In the genomic region with DNA sequence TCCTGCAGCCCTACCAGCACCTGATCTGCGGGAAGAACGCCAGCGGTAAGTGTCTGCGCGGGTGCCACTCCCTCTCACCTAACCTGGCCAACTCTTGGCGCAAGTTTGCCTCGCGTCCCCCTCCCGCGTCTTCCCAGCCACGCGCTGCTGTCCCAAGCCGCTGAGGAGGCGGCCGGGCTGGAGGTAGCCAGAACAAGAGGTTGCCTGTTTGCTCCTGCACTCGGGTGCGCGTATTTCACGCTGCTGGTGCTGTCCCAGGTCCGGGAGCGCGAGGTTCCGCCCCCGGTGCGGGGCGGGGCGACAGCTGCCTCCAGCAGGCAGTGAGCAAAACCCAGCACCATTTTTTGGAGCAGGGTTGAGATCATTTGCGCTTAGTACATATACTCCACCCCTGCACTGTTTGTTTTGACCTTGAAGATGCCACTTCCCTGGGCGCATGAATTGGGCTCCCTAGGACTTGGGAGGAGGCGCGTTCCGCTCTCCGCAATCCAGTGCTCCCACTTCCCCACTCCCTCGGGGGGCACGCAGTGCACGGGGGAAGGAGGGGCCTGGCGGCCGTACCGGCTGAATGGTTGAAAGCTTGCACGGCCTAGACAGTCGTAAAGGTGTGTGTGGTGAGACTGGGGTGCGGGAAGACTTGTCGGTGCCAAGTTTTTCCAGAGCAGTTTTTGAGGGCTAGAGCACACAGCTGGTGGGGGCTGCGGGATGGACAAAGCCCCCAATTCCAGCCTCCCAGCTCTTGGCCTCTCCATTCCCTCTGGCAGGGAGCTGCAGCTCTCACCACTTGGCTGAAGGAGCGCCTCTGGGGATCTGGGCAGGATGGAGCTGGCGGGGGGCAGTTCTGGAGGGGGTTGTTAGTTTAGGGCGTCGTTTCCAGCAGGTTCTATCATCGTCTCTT, we compare ENCODE assay signal across 8 cellular contexts.
DNase-seq lines count a peak whose midpoint lies in the region; ATAC-seq and TF ChIP-seq lines count a peak whose summit lies in the region.

No MANE protein-coding gene starts in this region.

- peaks cover 12% of the 10 kb centered on the region for H3K4me1 ChIP-seq in muscle layer of colon (ENCODE audit: insufficient read depth, low read length)

- in situ Hi-C loops in KBM-7 (cut with MboI; ENCODE audit: low pct_unique_long_range_greater_than_20kb, low sequenced_read_pairs), result no loop called here

- CTCF ChIA-PET in AG04450 (lab: Charles Lee), result interaction anchor here (0.6 to 3.8 kb wide), 5 partner anchors 13 to 356 kb away, joined by 3 to 16 read pairs (median 5); no protein-coding TSS in a partner anchor

- no peaks in the 10 kb centered on the region for H3K36me3 ChIP-seq in muscle layer of colon (ENCODE audit: insufficient read depth, low read length)

- DNase-seq in AG04450 (ENCODE audit: low read depth, low spot score) (no peak), KBM-7 (peak; percentile 31), ecto neural progenitor cell (ENCODE audit: low spot score) (peak; percentile 78), H4 (ENCODE audit: low spot score) (no peak)
- peak; percentile 56 to 71 for DNase-seq in activated CD4-positive, alpha-beta T cell treated with anti-CD3 and anti-CD28 coated beads, Interleukin-2, amount 50 U/mL, for 24 hours (ENCODE audit: low read depth in 1 of 2, low spot score in 1 of 2)
- peak; percentile 60 to 61 for DNase-seq in stimulated activated CD8-positive, alpha-beta memory T cell treated with anti-CD3 and anti-CD28 coated beads, Interleukin-7, amount 100 ng/mL, for 48 hours (ENCODE audit: extremely low read depth in 1 of 2, low read depth in 1 of 2)

- H3K4me3 ChIP-seq in AG04450 (ENCODE audit: low read depth, low read length), result peak overlapping the region; percentile 67
- peak overlapping the region; percentile 24 to 42 for H3K4me3 ChIP-seq in muscle layer of colon (ENCODE audit: low read depth in 1 of 2, low read length in 2 of 2)

- TF ChIP-seq CTCF in AG04450 (IDR thresholded peaks at IDR 0.05; ENCODE audit: low read depth, low read length), result no peak

- H3K9ac ChIP-seq in muscle layer of colon (ENCODE audit: low read length), result no peak overlapping the region

- no peak for ATAC-seq in GM18873 (IDR thresholded peaks at IDR 0.05; ENCODE audit: low FRiP score, unreplicated experiment)

- H3K27me3 ChIP-seq in AG04450 (ENCODE audit: control insufficient read depth, insufficient read depth, low read length) (peaks cover 13% of the 10 kb centered on the region), muscle layer of colon (ENCODE audit: control insufficient read depth in 1 of 2, insufficient read depth in 2 of 2, low read length in 2 of 2) (peaks cover 10 to 42% of the 10 kb centered on the region in 2 donors)

- H3K27ac ChIP-seq in AG04450 (ENCODE audit: low read depth, low read length) (no peak overlapping the region), muscle layer of colon (ENCODE audit: low read depth, low read length) (no peak overlapping the region)

- POLR2A ChIA-PET in AG04450 (lab: Yijun Ruan, JAX), result interaction anchor here (0.7 to 1.1 kb wide), 2 partner anchors 137 to 188 kb away, joined by 3 read pairs; no protein-coding TSS in a partner anchor

- H3K9me3 ChIP-seq in AG04450 (ENCODE audit: control insufficient read depth, insufficient read depth, low read length) (no peaks in the 10 kb centered on the region; the same call in 1 of the 2 replicates), muscle layer of colon (ENCODE audit: low read length) (no peaks in the 10 kb centered on the region)

Comparison
In these comparisons a context has a peak if more than half of its experiments do, and no peak if none do; other contexts are left out.
1. DNase-seq: peak in KBM-7 (single experiment), activated CD4-positive, alpha-beta T cell treated with anti-CD3 and anti-CD28 coated beads, Interleukin-2, amount 50 U/mL, for 24 hours (2 of 2), ecto neural progenitor cell (single experiment) and stimulated activated CD8-positive, alpha-beta memory T cell treated with anti-CD3 and anti-CD28 coated beads, Interleukin-7, amount 100 ng/mL, for 48 hours (2 of 2); none in AG04450 (single experiment) and H4 (single experiment).